Comparison of ENCODE assay signal across 13 cellular contexts in the genomic region with DNA sequence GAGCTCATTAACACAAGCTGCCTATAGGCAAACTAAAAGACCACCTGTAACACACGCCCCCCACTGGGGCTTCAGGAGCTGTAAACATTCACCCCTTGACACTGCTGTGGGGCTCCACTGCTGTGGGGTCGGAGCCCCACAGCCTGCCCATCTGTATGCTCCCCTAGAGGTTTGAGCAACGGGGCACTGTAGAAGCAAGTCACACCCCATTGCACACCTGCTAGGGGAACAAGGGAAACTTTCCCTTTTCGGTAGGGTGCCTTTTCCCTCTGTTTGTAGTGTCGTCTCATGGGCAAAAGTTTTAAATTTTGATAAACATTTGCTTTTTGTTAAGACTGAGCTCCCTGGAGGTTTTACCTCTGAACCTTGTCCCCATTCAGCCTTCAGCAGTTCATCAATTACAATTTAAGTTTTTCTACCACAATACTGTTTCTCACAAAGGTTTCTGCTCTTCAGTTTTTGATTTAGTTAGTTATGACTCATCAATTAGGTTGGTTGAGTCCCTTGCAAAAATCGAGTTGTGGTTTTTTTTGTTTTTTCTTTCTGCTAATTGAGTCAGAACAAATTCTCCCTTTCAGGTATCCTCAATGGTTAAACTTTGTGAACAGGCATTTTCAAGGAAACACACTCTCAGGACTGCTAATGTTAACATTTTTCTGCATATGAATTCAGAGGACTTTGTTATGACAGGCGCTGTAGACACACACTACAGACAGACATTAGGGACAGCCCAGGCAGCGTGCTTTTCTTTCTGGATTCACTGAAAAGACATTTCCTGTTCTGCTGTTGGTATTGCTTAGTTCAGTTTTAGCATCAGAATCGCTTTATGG. TPM values are rescaled to one million over a fixed set of nuclear protein-coding genes. Genes with fewer than 3 reads are reported as not detected.
DNase-seq lines count a peak whose midpoint lies in the region; ATAC-seq, FAIRE-seq and TF ChIP-seq lines count a peak whose summit lies in the region.
"Had no signal": no experiment of that assay in that cellular context is flagged by ENCODE, and none has a peak within 500 bp of the region (broad histone marks: within the 10 kb centered on the region; RNA-seq: fewer than 3 reads in every experiment).

No MANE protein-coding gene starts in this region.

- H3K9me2 ChIP-seq in GM23248 (ENCODE audit: insufficient read depth): no peaks in the 10 kb centered on the region

- H3K4me1 ChIP-seq in GM23248 (ENCODE audit: insufficient read depth): peaks cover 14% of the 10 kb centered on the region
- no peaks in the 10 kb centered on the region for H3K4me1 ChIP-seq in Caco-2

- FAIRE-seq in urothelium cell line (lab: Jason Lieb, UNC): no peak
- FAIRE-seq: frontal cortex had no signal

- H3K4me2 ChIP-seq in GM23248 (ENCODE audit: unreplicated experiment): peak overlapping the region; percentile 19

- peak overlapping the region; percentile 77 for H3K27ac Mint-ChIP-seq in activated CD4-positive, alpha-beta T cell treated with anti-CD3 and anti-CD28 coated beads, Interleukin-2, amount 10 ng/mL, durations not matched to agents 7 days and 5 days
- peak overlapping the region; percentile 67 for H3K27ac Mint-ChIP-seq in activated CD8-positive, alpha-beta T cell treated with anti-CD3 and anti-CD28 coated beads, Interleukin-2, amount 10 ng/mL, durations not matched to agents 7 days and 5 days
- peak overlapping the region; percentile 24 to 58 for H3K27ac Mint-ChIP-seq in natural killer cell
- no peak overlapping the region for H3K27ac Mint-ChIP-seq in Caco-2 (ENCODE audit: unreplicated experiment)

- H3K36me3 Mint-ChIP-seq in activated CD4-positive, alpha-beta T cell treated with anti-CD3 and anti-CD28 coated beads, Interleukin-2, amount 10 ng/mL, durations not matched to agents 7 days and 5 days (ENCODE audit: low read depth): peaks cover 55% of the 10 kb centered on the region
- peaks cover 51% of the 10 kb centered on the region for H3K36me3 Mint-ChIP-seq in activated CD8-positive, alpha-beta T cell treated with anti-CD3 and anti-CD28 coated beads, Interleukin-2, amount 10 ng/mL, durations not matched to agents 7 days and 5 days (ENCODE audit: low read depth)
- H3K36me3 Mint-ChIP-seq in natural killer cell: no peaks in the 10 kb centered on the region
- no peaks in the 10 kb centered on the region for H3K36me3 Mint-ChIP-seq in Caco-2 (ENCODE audit: insufficient read depth, unreplicated experiment)

- DNase-seq in activated CD4-positive, alpha-beta T cell treated with anti-CD3 and anti-CD28 coated beads, Interleukin-2, amount 10 ng/mL, durations not matched to agents 7 days and 5 days: no peak
- no peak for DNase-seq in activated CD4-positive, alpha-beta T cell treated with anti-CD3 and anti-CD28 coated beads, Interleukin-2, amount 50 U/mL, for 1 hour
- DNase-seq in GM23248: peak; percentile 56
- DNase-seq in activated CD8-positive, alpha-beta T cell treated with anti-CD3 and anti-CD28 coated beads, Interleukin-2, amount 10 ng/mL, durations not matched to agents 7 days and 5 days: no peak
- DNase-seq in natural killer cell: no peak
- no peak for DNase-seq in urothelium cell line (ENCODE audit: low spot score)
- no peak for DNase-seq in NCI-H82 (lab: John Stamatoyannopoulos, UW)
- no peak for DNase-seq in Caco-2
- DNase-seq: ACHN, NCI-H1417 treated with DMSO at 0.1 percent for 48 hours, PC-3 had no signal

- H3K27ac ChIP-seq in GM23248: 0 out of 2 replicates have a peak overlapping the region, but pooled peaks have one; percentile 21

- no peak for TF ChIP-seq CTCF in natural killer cell (IDR thresholded peaks at IDR 0.05)
- TF ChIP-seq CTCF in Caco-2 (IDR thresholded peaks at IDR 0.05; ENCODE audit: insufficient read depth in 1 of 2, low read depth in 1 of 2, low read length in 1 of 2, severe bottlenecking in 1 of 2, unreplicated experiment in 1 of 2): no peak

- peaks cover 4% of the 10 kb centered on the region; the same call in 1 of the 2 replicates for H3K36me3 ChIP-seq in GM23248 (ENCODE audit: low read depth)
- H3K36me3 ChIP-seq in Caco-2 (ENCODE audit: control insufficient read depth, insufficient read depth, low read length): no peaks in the 10 kb centered on the region

- peak; percentile 63 for ATAC-seq in activated CD8-positive, alpha-beta T cell treated with anti-CD3 and anti-CD28 coated beads, Interleukin-2, amount 10 ng/mL, durations not matched to agents 7 days and 5 days
- ATAC-seq in natural killer cell: no peak
- ATAC-seq: PC-3 had no signal

- H4K20me1 ChIP-seq in GM23248 (ENCODE audit: insufficient read depth): no peaks in the 10 kb centered on the region

- H3K9ac ChIP-seq in GM23248: no peak overlapping the region

- H3K9me3 ChIP-seq in GM23248 (ENCODE audit: low read depth): no peaks in the 10 kb centered on the region
- no peaks in the 10 kb centered on the region for H3K9me3 ChIP-seq in Caco-2

- intact Hi-C loops in natural killer cell (cut with micrococcal nuclease): no loop called here
- intact Hi-C loops in Caco-2 (cut with micrococcal nuclease; ENCODE audit: unreplicated experiment): no loop called here

- peaks cover 17% of the 10 kb centered on the region for H3F3A ChIP-seq in GM23248 (ENCODE audit: insufficient read depth)

- no TSS peak for BruUV-seq in Caco-2 (replicated peaks; lab: Mats Ljungman, UMichigan)

- in situ Hi-C loops in GM23248 (cut with MboI): no loop called here

- H3K27me3 ChIP-seq in GM23248 (replicated peaks; ENCODE audit: insufficient read depth) (no peaks in the 10 kb centered on the region), Caco-2 (replicated peaks; ENCODE audit: control insufficient read depth, insufficient read depth, low read length) (no peaks in the 10 kb centered on the region)

- H3K4me1 Mint-ChIP-seq in activated CD4-positive, alpha-beta T cell treated with anti-CD3 and anti-CD28 coated beads, Interleukin-2, amount 10 ng/mL, durations not matched to agents 7 days and 5 days: peaks cover 18% of the 10 kb centered on the region
- H3K4me1 Mint-ChIP-seq in activated CD8-positive, alpha-beta T cell treated with anti-CD3 and anti-CD28 coated beads, Interleukin-2, amount 10 ng/mL, durations not matched to agents 7 days and 5 days (ENCODE audit: low read depth): peaks cover 18% of the 10 kb centered on the region
- H3K4me1 Mint-ChIP-seq in natural killer cell (peaks cover 17 to 24% of the 10 kb centered on the region in 2 donors), Caco-2 (ENCODE audit: low read depth, unreplicated experiment) (no peaks in the 10 kb centered on the region)

- H3K27me3 Mint-ChIP-seq in activated CD4-positive, alpha-beta T cell treated with anti-CD3 and anti-CD28 coated beads, Interleukin-2, amount 10 ng/mL, durations not matched to agents 7 days and 5 days: no peaks in the 10 kb centered on the region
- H3K27me3 Mint-ChIP-seq in activated CD8-positive, alpha-beta T cell treated with anti-CD3 and anti-CD28 coated beads, Interleukin-2, amount 10 ng/mL, durations not matched to agents 7 days and 5 days (ENCODE audit: low read depth): no peaks in the 10 kb centered on the region
- no peaks in the 10 kb centered on the region for H3K27me3 Mint-ChIP-seq in natural killer cell (ENCODE audit: low read depth in 2 of 2)
- H3K27me3 Mint-ChIP-seq in Caco-2 (ENCODE audit: insufficient read depth, unreplicated experiment): no peaks in the 10 kb centered on the region

- H3K79me2 ChIP-seq in GM23248 (ENCODE audit: insufficient read depth): peaks cover 49% of the 10 kb centered on the region

- 58 to 59% methylated on average over 9 of the region's 9 CpGs for whole genome bisulfite sequencing in GM23248 (ENCODE audit: low coverage in 1 of 2, low lambda C conversion rate in 2 of 2, missing lambda C conversion rate in 2 of 2), 2 experiments

- POLR2A ChIA-PET in activated CD4-positive, alpha-beta T cell treated with anti-CD3 and anti-CD28 coated beads, Interleukin-2, amount 10 ng/mL, durations not matched to agents 7 days and 5 days (lab: Charles Lee): interaction anchor here (0.7 kb wide), 1 partner anchor 203 kb away, joined by 3 read pairs; no protein-coding TSS in a partner anchor
- POLR2A ChIA-PET in activated CD8-positive, alpha-beta T cell treated with anti-CD3 and anti-CD28 coated beads, Interleukin-2, amount 10 ng/mL, durations not matched to agents 7 days and 5 days (lab: Charles Lee): interaction anchor here (1.7 kb wide), 1 partner anchor 12 kb away, joined by 8 read pairs; no protein-coding TSS in a partner anchor
- POLR2A ChIA-PET in Caco-2 (lab: Charles Lee): no interaction called here

- no peak overlapping the region for H3K4me3 ChIP-seq in GM23248
- no peak overlapping the region for H3K4me3 ChIP-seq in Caco-2 (ENCODE audit: low read depth, low read length)
- H3K4me3 ChIP-seq: lung had no signal

- H2AFZ ChIP-seq in GM23248: no peak overlapping the region

- CTCF ChIA-PET in activated CD4-positive, alpha-beta T cell treated with anti-CD3 and anti-CD28 coated beads, Interleukin-2, amount 10 ng/mL, durations not matched to agents 7 days and 5 days (lab: Charles Lee): no interaction called here
- CTCF ChIA-PET in activated CD8-positive, alpha-beta T cell treated with anti-CD3 and anti-CD28 coated beads, Interleukin-2, amount 10 ng/mL, durations not matched to agents 7 days and 5 days (lab: Charles Lee): interaction anchor here (0.7 to 1.7 kb wide), 4 partner anchors 9 to 18 kb away, joined by 3 to 11 read pairs (median 4); no protein-coding TSS in a partner anchor
- CTCF ChIA-PET in Caco-2 (lab: Charles Lee): no interaction called here

- H3K4me3 Mint-ChIP-seq in activated CD4-positive, alpha-beta T cell treated with anti-CD3 and anti-CD28 coated beads, Interleukin-2, amount 10 ng/mL, durations not matched to agents 7 days and 5 days: no peak overlapping the region
- no peak overlapping the region for H3K4me3 Mint-ChIP-seq in activated CD8-positive, alpha-beta T cell treated with anti-CD3 and anti-CD28 coated beads, Interleukin-2, amount 10 ng/mL, durations not matched to agents 7 days and 5 days
- H3K4me3 Mint-ChIP-seq in natural killer cell (no peak overlapping the region), Caco-2 (ENCODE audit: unreplicated experiment) (no peak overlapping the region)

- peaks cover 20% of the 10 kb centered on the region for H3K9me3 Mint-ChIP-seq in activated CD4-positive, alpha-beta T cell treated with anti-CD3 and anti-CD28 coated beads, Interleukin-2, amount 10 ng/mL, durations not matched to agents 7 days and 5 days
- peaks cover 15% of the 10 kb centered on the region for H3K9me3 Mint-ChIP-seq in activated CD8-positive, alpha-beta T cell treated with anti-CD3 and anti-CD28 coated beads, Interleukin-2, amount 10 ng/mL, durations not matched to agents 7 days and 5 days (ENCODE audit: insufficient read depth)
- H3K9me3 Mint-ChIP-seq in natural killer cell: no peaks in the 10 kb centered on the region
- H3K9me3 Mint-ChIP-seq in Caco-2 (ENCODE audit: unreplicated experiment): peaks cover 19% of the 10 kb centered on the region

RNA-seq across cellular contexts. Expression of gene ZNF433, which starts 35.1 kb away (rescaled TPM):
- under 1 TPM; 0.10 to 0.33 TPM for total RNA-seq in activated CD4-positive, alpha-beta T cell treated with anti-CD3 and anti-CD28 coated beads, Interleukin-2, amount 10 ng/mL, durations not matched to agents 7 days and 5 days
- total RNA-seq in GM23248 (2014; rRNA removed; shearing (Covaris generic)): 1.5 and 7.6 TPM in 2 replicates
- polyA plus RNA-seq in GM23248 (2016; fragmentation: Nextera tagmentation; extraction: Ambion mirVana): 4.2 and 5.0 TPM in 2 replicates
- total RNA-seq in activated CD8-positive, alpha-beta T cell treated with anti-CD3 and anti-CD28 coated beads, Interleukin-2, amount 10 ng/mL, durations not matched to agents 7 days and 5 days: under 1 TPM; 0.60 to 0.95 TPM
- total RNA-seq in natural killer cell (1 to 10 TPM; 3.4 to 9.0 (median 3.9) TPM), Caco-2 (2022) (0.75 and 1.3 TPM in 2 replicates)

RNA-seq across cellular contexts. Expression of gene ZNF763, which starts 35.5 kb away (rescaled TPM):
- total RNA-seq in activated CD4-positive, alpha-beta T cell treated with anti-CD3 and anti-CD28 coated beads, Interleukin-2, amount 10 ng/mL, durations not matched to agents 7 days and 5 days: 1 to 10 TPM; 1.9 to 2.1 TPM
- total RNA-seq in GM23248 (2014; rRNA removed; shearing (Covaris generic)): 0.63 and 1.8 TPM in 2 replicates
- polyA plus RNA-seq in GM23248 (2016; fragmentation: Nextera tagmentation; extraction: Ambion mirVana): 1.4 and 1.6 TPM in 2 replicates
- total RNA-seq in activated CD8-positive, alpha-beta T cell treated with anti-CD3 and anti-CD28 coated beads, Interleukin-2, amount 10 ng/mL, durations not matched to agents 7 days and 5 days: 1 to 10 TPM; 2.0 to 2.3 TPM
- total RNA-seq in natural killer cell (1 to 10 TPM; 4.8 to 7.7 (median 5.8) TPM), Caco-2 (2022) (0.84 and 2.7 TPM in 2 replicates)

RNA-seq across cellular contexts. Expression of gene ZNF878, which starts 52.4 kb away (rescaled TPM):
- under 1 TPM; 0.12 to 0.52 TPM for total RNA-seq in activated CD4-positive, alpha-beta T cell treated with anti-CD3 and anti-CD28 coated beads, Interleukin-2, amount 10 ng/mL, durations not matched to agents 7 days and 5 days
- total RNA-seq in GM23248 (2014; rRNA removed; shearing (Covaris generic)): not detected in 2 replicates
- polyA plus RNA-seq in GM23248 (2016; fragmentation: Nextera tagmentation; extraction: Ambion mirVana): 0.18 TPM in 1 of 2 replicates, not detected in the other
- 1 to 10 TPM; 1.1 to 1.7 TPM for total RNA-seq in activated CD8-positive, alpha-beta T cell treated with anti-CD3 and anti-CD28 coated beads, Interleukin-2, amount 10 ng/mL, durations not matched to agents 7 days and 5 days
- total RNA-seq in natural killer cell (under 1 TPM in 2 of 3 donors, not detected in 1; 0.20 to 0.54 TPM), Caco-2 (2022) (0.32 and 0.60 TPM in 2 replicates)
